In the genomic region with DNA sequence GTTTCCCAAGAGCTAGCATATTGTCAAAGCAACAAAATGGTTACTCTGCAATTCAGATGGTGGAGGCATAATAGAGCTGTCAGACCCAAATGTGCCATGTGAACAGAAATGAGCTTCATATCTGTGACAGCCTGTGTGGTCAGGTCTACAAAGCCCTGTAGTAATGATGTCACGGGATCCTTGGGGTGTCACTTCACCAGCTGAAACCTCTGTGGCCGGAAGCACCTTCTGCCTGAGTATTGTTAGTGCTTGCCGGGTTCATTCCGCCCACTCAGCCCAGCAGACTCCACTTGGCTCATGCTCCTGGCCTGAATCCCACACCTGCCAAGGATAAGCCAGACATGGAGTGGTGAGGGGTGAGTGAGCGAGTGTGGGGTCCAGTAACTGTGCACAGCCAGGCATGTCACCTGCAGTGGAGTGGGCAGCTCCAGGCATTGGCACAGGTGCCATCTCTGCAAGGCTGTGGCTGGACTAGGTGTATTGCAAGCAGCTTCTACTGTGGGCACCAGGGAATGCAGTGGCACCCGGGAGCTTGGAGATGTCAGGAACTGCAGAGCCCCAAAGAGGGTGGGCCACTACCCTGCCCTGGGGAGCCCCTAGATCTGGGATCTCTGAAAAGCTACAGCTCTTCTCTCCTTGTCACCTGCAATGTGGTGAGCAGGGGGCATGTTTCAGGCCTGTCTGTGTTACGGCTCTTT, we compare ENCODE assay signal across 25 cellular contexts.
"Had no signal": no experiment of that assay in that cellular context is flagged by ENCODE, and none has a peak within 500 bp of the region (broad histone marks: within the 10 kb centered on the region; RNA-seq: fewer than 3 reads in every experiment).

No MANE protein-coding gene starts in this region.

- H3K4me1 Mint-ChIP-seq: activated CD4-positive, alpha-beta T cell treated with anti-CD3 and anti-CD28 coated beads, Interleukin-2, amount 10 ng/mL, durations not matched to agents 7 days and 5 days; activated CD8-positive, alpha-beta memory T cell treated with anti-CD3 and anti-CD28 coated beads, Interleukin-2, amount 10 ng/mL, durations not matched to agents 7 days and 5 days; naive B cell; nephron progenitor cell; WTC11 had no signal

- H3K27me3 Mint-ChIP-seq: activated CD4-positive, alpha-beta T cell treated with anti-CD3 and anti-CD28 coated beads, Interleukin-2, amount 10 ng/mL, durations not matched to agents 7 days and 5 days; activated CD8-positive, alpha-beta memory T cell treated with anti-CD3 and anti-CD28 coated beads, Interleukin-2, amount 10 ng/mL, durations not matched to agents 7 days and 5 days; activated CD8-positive, alpha-beta T cell treated with anti-CD3 and anti-CD28 coated beads for 36 hours; naive B cell had no signal

- H3K27ac Mint-ChIP-seq: activated CD4-positive, alpha-beta T cell treated with anti-CD3 and anti-CD28 coated beads, Interleukin-2, amount 10 ng/mL, durations not matched to agents 7 days and 5 days; activated CD8-positive, alpha-beta memory T cell treated with anti-CD3 and anti-CD28 coated beads, Interleukin-2, amount 10 ng/mL, durations not matched to agents 7 days and 5 days; activated CD8-positive, alpha-beta T cell treated with anti-CD3 and anti-CD28 coated beads for 36 hours; activated naive CD4-positive, alpha-beta T cell treated with anti-CD3 and anti-CD28 coated beads, Interleukin-2, amount 50 U/mL, for 72 hours; activated T-cell treated with anti-CD3 and anti-CD28 coated beads, Interleukin-2, amount 50 U/mL, for 72 hours; naive B cell; nephron progenitor cell; WTC11 had no signal

- H3K27ac ChIP-seq: coronary artery, dorsolateral prefrontal cortex, gastrocnemius medialis, left lung, ovary, prostate gland had no signal

- H3K4me1 ChIP-seq: gastrocnemius medialis, left lung, prostate gland had no signal

- H3K9me3 ChIP-seq: gastrocnemius medialis, prostate gland had no signal

- H3K36me3 Mint-ChIP-seq: activated CD8-positive, alpha-beta memory T cell treated with anti-CD3 and anti-CD28 coated beads, Interleukin-2, amount 10 ng/mL, durations not matched to agents 7 days and 5 days; activated naive CD4-positive, alpha-beta T cell treated with anti-CD3 and anti-CD28 coated beads, Interleukin-2, amount 50 U/mL, for 72 hours; naive B cell; WTC11 had no signal

- H3K4me3 Mint-ChIP-seq: activated CD4-positive, alpha-beta T cell treated with anti-CD3 and anti-CD28 coated beads, Interleukin-2, amount 10 ng/mL, durations not matched to agents 7 days and 5 days; activated CD8-positive, alpha-beta memory T cell treated with anti-CD3 and anti-CD28 coated beads, Interleukin-2, amount 10 ng/mL, durations not matched to agents 7 days and 5 days; activated CD8-positive, alpha-beta T cell treated with anti-CD3 and anti-CD28 coated beads for 36 hours; activated T-cell treated with anti-CD3 and anti-CD28 coated beads, Interleukin-2, amount 50 U/mL, for 72 hours; naive B cell; nephron progenitor cell; WTC11 had no signal

- FAIRE-seq: islet of Langerhans had no signal

- H3K9me3 Mint-ChIP-seq: nephron progenitor cell, WTC11 had no signal

- H3K36me3 ChIP-seq: gastrocnemius medialis, left lung, ovary, prostate gland had no signal

- H3K4me3 ChIP-seq: coronary artery, dorsolateral prefrontal cortex, gastrocnemius medialis, left lung, ovary, prostate gland had no signal

- DNase-seq: activated CD4-positive, alpha-beta T cell treated with anti-CD3 and anti-CD28 coated beads for 1 hour; activated CD4-positive, alpha-beta T cell treated with anti-CD3 and anti-CD28 coated beads, Interleukin-2, amount 10 ng/mL, durations not matched to agents 7 days and 5 days; activated CD8-positive, alpha-beta memory T cell treated with anti-CD3 and anti-CD28 coated beads, Interleukin-2, amount 10 ng/mL, durations not matched to agents 7 days and 5 days; activated CD8-positive, alpha-beta T cell treated with anti-CD3 and anti-CD28 coated beads for 36 hours; activated naive CD4-positive, alpha-beta T cell; activated T-cell treated with anti-CD3 and anti-CD28 coated beads for 4 hours; activated T-cell treated with anti-CD3 and anti-CD28 coated beads, Interleukin-2, amount 50 U/mL, for 72 hours; cerebellar nuclear complex; dorsolateral prefrontal cortex; effector memory CD4-positive, alpha-beta T cell; gastrocnemius medialis; glutamatergic neuron; left lung; naive B cell; nephron progenitor cell; ovary; retina; stimulated activated CD4-positive, alpha-beta T cell treated with anti-CD3 and anti-CD28 coated beads, Interleukin-15, amount 100 ng/mL, for 24 hours; stimulated activated CD4-positive, alpha-beta T cell treated with anti-CD3 and anti-CD28 coated beads, Interleukin-2, amount 100 ng/mL, for 24 hours; stimulated activated naive CD4-positive, alpha-beta T cell had no signal

- H3K27me3 ChIP-seq: gastrocnemius medialis, left lung, ovary had no signal
